17 cellular contexts compared by ENCODE assay signal in the genomic region with DNA sequence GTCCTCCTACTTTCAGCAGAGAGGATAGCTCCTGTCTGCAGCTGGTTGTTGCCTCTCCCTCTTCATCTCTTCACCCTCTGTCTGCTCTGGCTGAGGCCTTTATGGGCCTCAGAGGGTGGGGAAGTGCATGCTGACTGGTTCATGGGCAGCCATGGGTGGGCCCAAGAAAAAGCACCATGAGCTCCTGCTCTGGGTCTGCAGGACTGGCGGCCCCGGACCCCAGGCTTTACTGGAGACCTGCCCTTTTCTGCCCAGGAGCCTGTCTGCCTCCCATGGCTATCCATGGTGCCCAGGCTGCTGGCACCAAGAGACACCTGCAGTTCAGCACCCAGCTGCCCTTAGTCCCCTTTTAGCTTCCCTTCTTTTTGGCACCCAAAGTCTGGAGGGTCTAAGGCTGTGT.
DNase-seq lines count a peak whose midpoint lies in the region; ATAC-seq lines count a peak whose summit lies in the region.
"Had no signal": no experiment of that assay in that cellular context is flagged by ENCODE, and none has a peak within 500 bp of the region (broad histone marks: within the 10 kb centered on the region; RNA-seq: fewer than 3 reads in every experiment).

No MANE protein-coding gene starts in this region.

- H4K8ac ChIP-seq in mesenchymal stem cell (ENCODE audit: low read length): no peak overlapping the region

- H2AFZ ChIP-seq in mesenchymal stem cell (ENCODE audit: low read depth, low read length): peak overlapping the region; percentile 19

- H3K9ac ChIP-seq in mesenchymal stem cell (ENCODE audit: low read length): no peak overlapping the region
- H3K9ac ChIP-seq: BLaER1 treated with 17β-estradiol and CSF1 and Interleukin-3, amounts not matched to agents 10 nM and 100 nM had no signal

- H3K36me3 ChIP-seq in mesenchymal stem cell (ENCODE audit: control insufficient read depth in 1 of 2, insufficient read depth in 2 of 2, low read depth in 1 of 2, low read length in 2 of 2): no peaks in the 10 kb centered on the region
- no peaks in the 10 kb centered on the region for H3K36me3 ChIP-seq in aorta (ENCODE audit: control insufficient read depth in 1 of 2, insufficient read depth in 2 of 2, low read length in 1 of 2)

- H3K36me3 Mint-ChIP-seq in stimulated activated memory B cell treated with anti-CD40 and anti-IgM and Interleukin-4, amounts not matched to agents 10 μg/mL and 1 μg/mL and 100 μg/mL, for 72 hours: no peaks in the 10 kb centered on the region
- H3K36me3 Mint-ChIP-seq: CD8-positive, alpha-beta T cell had no signal

- no peaks in the 10 kb centered on the region for H3K79me1 ChIP-seq in mesenchymal stem cell (replicated peaks; ENCODE audit: low read length, poor library complexity, severe bottlenecking)

- no peak overlapping the region for H3K4me3 ChIP-seq in mesenchymal stem cell (ENCODE audit: insufficient read depth in 1 of 2, low read depth in 1 of 2, low read length in 2 of 2)
- H3K4me3 ChIP-seq in aorta (ENCODE audit: low read length in 2 of 2): no peak overlapping the region
- H3K4me3 ChIP-seq: BLaER1 treated with 17β-estradiol and CSF1 and Interleukin-3, amounts not matched to agents 10 nM and 100 nM had no signal

- H3K18ac ChIP-seq in mesenchymal stem cell (ENCODE audit: low read depth in 1 of 2, low read length in 2 of 2): no peak overlapping the region

- H3K14ac ChIP-seq in mesenchymal stem cell (ENCODE audit: low read length in 2 of 2): no peak overlapping the region

- DNase-seq in mesenchymal stem cell (no peak), aorta (no peak), cerebellum (ENCODE audit: low spot score) (no peak), NCI-H146 (lab: John Stamatoyannopoulos, UW) (no peak), NCI-H2196 treated with DMSO at 0.1 percent for 48 hours (lab: John Stamatoyannopoulos, UW; ENCODE audit: unreplicated experiment) (no peak)
- DNase-seq: 8988T; ACHN; BE2C; Caco-2; Calu3; CD4-positive, alpha-beta T cell; CD8-positive, alpha-beta T cell; DMS79 treated with DMSO at 0.1 percent for 48 hours; GF-D8 had no signal

- H3K9me3 Mint-ChIP-seq in stimulated activated memory B cell treated with anti-CD40 and anti-IgM and Interleukin-4, amounts not matched to agents 10 μg/mL and 1 μg/mL and 100 μg/mL, for 72 hours: no peaks in the 10 kb centered on the region
- H3K9me3 Mint-ChIP-seq: CD4-positive, alpha-beta T cell had no signal

- H3K23ac ChIP-seq in mesenchymal stem cell (ENCODE audit: low read length in 2 of 2): no peak overlapping the region

- no peak overlapping the region for H4K91ac ChIP-seq in mesenchymal stem cell (ENCODE audit: low read length)

- no peak overlapping the region for H3K4me2 ChIP-seq in mesenchymal stem cell (ENCODE audit: low read length, poor library complexity, severe bottlenecking)

- no peaks in the 10 kb centered on the region for H3K9me3 ChIP-seq in mesenchymal stem cell (ENCODE audit: control insufficient read depth, low read length)
- no peaks in the 10 kb centered on the region for H3K9me3 ChIP-seq in aorta (ENCODE audit: control insufficient read depth, low read length)
- H3K9me3 ChIP-seq: Caco-2 had no signal

- no peak overlapping the region for H2BK15ac ChIP-seq in mesenchymal stem cell (ENCODE audit: low read depth, poor library complexity, severe bottlenecking)

- H3K4me1 Mint-ChIP-seq in stimulated activated memory B cell treated with anti-CD40 and anti-IgM and Interleukin-4, amounts not matched to agents 10 μg/mL and 1 μg/mL and 100 μg/mL, for 72 hours: no peaks in the 10 kb centered on the region

- H3K27me3 Mint-ChIP-seq in stimulated activated memory B cell treated with anti-CD40 and anti-IgM and Interleukin-4, amounts not matched to agents 10 μg/mL and 1 μg/mL and 100 μg/mL, for 72 hours: no peaks in the 10 kb centered on the region
- H3K27me3 Mint-ChIP-seq: CD4-positive, alpha-beta T cell had no signal

- no peak overlapping the region for H2BK5ac ChIP-seq in mesenchymal stem cell (ENCODE audit: low read depth, low read length, poor library complexity, severe bottlenecking)

- no peak overlapping the region for H3K27ac Mint-ChIP-seq in stimulated activated memory B cell treated with anti-CD40 and anti-IgM and Interleukin-4, amounts not matched to agents 10 μg/mL and 1 μg/mL and 100 μg/mL, for 72 hours
- H3K27ac Mint-ChIP-seq: CD4-positive, alpha-beta T cell; CD8-positive, alpha-beta T cell had no signal

- no peak overlapping the region for H3K4me3 Mint-ChIP-seq in stimulated activated memory B cell treated with anti-CD40 and anti-IgM and Interleukin-4, amounts not matched to agents 10 μg/mL and 1 μg/mL and 100 μg/mL, for 72 hours
- H3K4me3 Mint-ChIP-seq: CD4-positive, alpha-beta T cell; CD8-positive, alpha-beta T cell had no signal

- no peak overlapping the region for H2AK5ac ChIP-seq in mesenchymal stem cell (ENCODE audit: low read length, severe bottlenecking)

- H3K4me1 ChIP-seq in mesenchymal stem cell (ENCODE audit: control insufficient read depth, insufficient read depth, low read depth, low read length) (no peaks in the 10 kb centered on the region), aorta (ENCODE audit: control insufficient read depth in 1 of 2, insufficient read depth in 2 of 2, low read length in 2 of 2) (no peaks in the 10 kb centered on the region)
- H3K4me1 ChIP-seq: Caco-2 had no signal

- intact Hi-C loops in aorta (cut with DNase I): no loop called here

- no peaks in the 10 kb centered on the region for H3K27me3 ChIP-seq in mesenchymal stem cell (ENCODE audit: control insufficient read depth in 1 of 2, insufficient read depth in 1 of 2, low read length in 2 of 2)
- H3K27me3 ChIP-seq in aorta (ENCODE audit: control insufficient read depth in 1 of 2, insufficient read depth in 2 of 2, low read length in 1 of 2): no peaks in the 10 kb centered on the region
- H3K27me3 ChIP-seq: BE2C; BLaER1 treated with 17β-estradiol and CSF1 and Interleukin-3, amounts not matched to agents 10 nM and 100 nM had no signal

- no peak overlapping the region for H2BK12ac ChIP-seq in mesenchymal stem cell (ENCODE audit: low read length in 2 of 2)

- peak; percentile 12 for ATAC-seq in stimulated activated memory B cell treated with anti-CD40 and anti-IgM and Interleukin-4, amounts not matched to agents 10 μg/mL and 1 μg/mL and 100 μg/mL, for 72 hours
- ATAC-seq in aorta (ENCODE audit: low FRiP score): peak; percentile 26
- ATAC-seq: CD8-positive, alpha-beta T cell had no signal

- H3K27ac ChIP-seq in mesenchymal stem cell (ENCODE audit: low read length, poor library complexity, severe bottlenecking) (no peak overlapping the region), aorta (ENCODE audit: low read depth in 1 of 2, low read length in 2 of 2) (no peak overlapping the region)
- H3K27ac ChIP-seq: BLaER1 treated with 17β-estradiol and CSF1 and Interleukin-3, amounts not matched to agents 10 nM and 100 nM; C4-2B had no signal

- 100% methylated on average over 2 of the region's 2 CpGs for WGBS in mesenchymal stem cell
- WGBS in aorta, 2 donors: 87 to 89% methylated on average over 2 of the region's 2 CpGs

- no peak overlapping the region for H2BK120ac ChIP-seq in mesenchymal stem cell (ENCODE audit: low read depth, low read length)

- no peak overlapping the region for H3K4ac ChIP-seq in mesenchymal stem cell (ENCODE audit: low read depth in 1 of 2, low read length in 2 of 2)
